8 cellular contexts compared by ENCODE assay signal in the genomic region with DNA sequence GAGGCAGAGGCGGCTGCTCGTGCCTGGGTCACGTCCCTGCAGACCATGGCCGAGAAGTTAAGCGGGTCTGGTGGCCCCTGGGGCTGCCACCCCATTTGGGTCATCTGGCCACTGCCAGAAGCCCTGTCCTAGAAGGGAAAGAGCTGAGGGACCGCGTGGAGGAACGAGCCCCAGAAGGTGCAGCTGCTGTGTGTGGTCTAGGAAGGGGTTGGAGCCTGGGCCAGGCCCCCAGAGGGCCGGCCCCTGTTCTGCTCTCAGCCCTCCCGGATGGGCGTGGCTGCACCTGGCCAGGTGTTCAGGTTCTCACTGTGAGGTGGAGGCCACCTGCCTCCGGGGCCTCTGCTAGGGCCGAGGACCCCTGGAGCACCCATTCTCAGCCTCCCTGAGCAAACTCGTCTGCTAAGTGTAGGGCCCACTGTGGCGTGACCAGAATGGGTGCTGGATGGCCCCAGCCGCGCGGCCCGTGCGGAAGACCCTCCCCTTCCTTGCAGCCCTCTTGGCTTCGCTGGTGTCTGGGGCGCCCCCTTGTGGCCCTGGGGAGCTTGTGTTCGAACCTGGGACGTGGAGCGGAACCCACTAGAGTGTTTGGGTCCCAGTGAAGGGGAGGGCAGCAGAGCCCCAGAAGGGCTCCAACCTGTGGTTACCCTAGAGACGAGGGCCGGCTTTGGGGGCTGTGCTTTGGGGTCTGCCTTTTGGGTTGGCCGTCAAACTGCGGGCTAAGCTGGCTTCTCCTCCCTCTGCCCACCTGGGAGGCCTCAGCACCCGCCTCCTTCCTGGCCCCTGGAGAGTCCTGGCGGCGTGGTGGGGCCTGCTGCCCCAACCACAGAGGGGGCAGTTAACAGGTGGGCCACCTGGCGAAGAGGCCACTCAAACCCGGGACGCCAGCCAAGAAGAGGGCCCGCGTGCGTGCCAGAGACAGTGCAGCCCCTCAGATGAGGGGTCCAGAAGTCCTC. TPM values are rescaled to one million over a fixed set of nuclear protein-coding genes. Genes with fewer than 3 reads are reported as not detected.
DNase-seq lines count a peak whose midpoint lies in the region; ATAC-seq lines count a peak whose summit lies in the region.

No MANE protein-coding gene starts in this region.

- H3K4me3 Mint-ChIP-seq in activated naive CD4-positive, alpha-beta T cell treated with anti-CD3 and anti-CD28 coated beads, Interleukin-2, amount 50 U/mL, for 24 hours, result peak overlapping the region; percentile 81

- H3K4me3 ChIP-seq in skeletal muscle cell (ENCODE audit: low read depth, low read length), result peak overlapping the region; percentile 65

- intact Hi-C loops in left cardiac atrium (cut with DNase I), result no loop called here

- peak overlapping the region; percentile 30 for H3K27ac Mint-ChIP-seq in activated naive CD4-positive, alpha-beta T cell treated with anti-CD3 and anti-CD28 coated beads, Interleukin-2, amount 50 U/mL, for 24 hours

- peak; percentile 37 for DNase-seq in GF-D8 (lab: John Stamatoyannopoulos, UW)
- DNase-seq in MV-4-11 (lab: John Stamatoyannopoulos, UW), result peak; percentile 57
- peak; percentile 90 for DNase-seq in SK-N-DZ (ENCODE audit: low spot score)
- peak; percentile 72 for DNase-seq in left cardiac atrium
- no peak for DNase-seq in skeletal muscle cell (ENCODE audit: low read depth)

- no peaks in the 10 kb centered on the region for H3K27me3 Mint-ChIP-seq in activated naive CD4-positive, alpha-beta T cell treated with anti-CD3 and anti-CD28 coated beads, Interleukin-2, amount 50 U/mL, for 24 hours

- peaks cover 16% of the 10 kb centered on the region for H3K4me1 Mint-ChIP-seq in activated naive CD4-positive, alpha-beta T cell treated with anti-CD3 and anti-CD28 coated beads, Interleukin-2, amount 50 U/mL, for 24 hours

- H3K36me3 Mint-ChIP-seq in activated naive CD4-positive, alpha-beta T cell treated with anti-CD3 and anti-CD28 coated beads, Interleukin-2, amount 50 U/mL, for 24 hours, result no peaks in the 10 kb centered on the region

- no peaks in the 10 kb centered on the region for H3K9me3 Mint-ChIP-seq in activated naive CD4-positive, alpha-beta T cell treated with anti-CD3 and anti-CD28 coated beads, Interleukin-2, amount 50 U/mL, for 24 hours

- ATAC-seq in left cardiac atrium (peak; percentile 5 to 33), GM18519 (IDR thresholded peaks at IDR 0.05; ENCODE audit: low FRiP score, unreplicated experiment) (no peak), HG02610 (IDR thresholded peaks at IDR 0.05; ENCODE audit: unreplicated experiment) (no peak)

RNA-seq across cellular contexts. Expression of a gene that starts 49.3 kb away (rescaled TPM):
- polyA plus RNA-seq in SK-N-DZ (2014; cell fraction: cytosol; rRNA removed), result 0.54 TPM in 1 of 2 replicates, not detected in the other
- polyA plus RNA-seq in SK-N-DZ (2014; cell fraction: nucleus; rRNA removed), result 3.6 and 4.5 TPM in 2 replicates
- not detected for total RNA-seq in left cardiac atrium

RNA-seq across cellular contexts. Expression of a gene that starts 57.5 kb away (rescaled TPM):
- polyA plus RNA-seq in SK-N-DZ (2014; cell fraction: cytosol; rRNA removed), result 0.42 and 0.49 TPM in 2 replicates
- 4.2 and 11.0 TPM in 2 replicates for polyA plus RNA-seq in SK-N-DZ (2014; cell fraction: nucleus; rRNA removed)
- not detected for total RNA-seq in left cardiac atrium

Comparison
In these comparisons a context has a peak if more than half of its experiments do, and no peak if none do; other contexts are left out.
1. ATAC-seq: peak in left cardiac atrium (2 of 2); none in GM18519 (single experiment) and HG02610 (single experiment).